In the genomic region with DNA sequence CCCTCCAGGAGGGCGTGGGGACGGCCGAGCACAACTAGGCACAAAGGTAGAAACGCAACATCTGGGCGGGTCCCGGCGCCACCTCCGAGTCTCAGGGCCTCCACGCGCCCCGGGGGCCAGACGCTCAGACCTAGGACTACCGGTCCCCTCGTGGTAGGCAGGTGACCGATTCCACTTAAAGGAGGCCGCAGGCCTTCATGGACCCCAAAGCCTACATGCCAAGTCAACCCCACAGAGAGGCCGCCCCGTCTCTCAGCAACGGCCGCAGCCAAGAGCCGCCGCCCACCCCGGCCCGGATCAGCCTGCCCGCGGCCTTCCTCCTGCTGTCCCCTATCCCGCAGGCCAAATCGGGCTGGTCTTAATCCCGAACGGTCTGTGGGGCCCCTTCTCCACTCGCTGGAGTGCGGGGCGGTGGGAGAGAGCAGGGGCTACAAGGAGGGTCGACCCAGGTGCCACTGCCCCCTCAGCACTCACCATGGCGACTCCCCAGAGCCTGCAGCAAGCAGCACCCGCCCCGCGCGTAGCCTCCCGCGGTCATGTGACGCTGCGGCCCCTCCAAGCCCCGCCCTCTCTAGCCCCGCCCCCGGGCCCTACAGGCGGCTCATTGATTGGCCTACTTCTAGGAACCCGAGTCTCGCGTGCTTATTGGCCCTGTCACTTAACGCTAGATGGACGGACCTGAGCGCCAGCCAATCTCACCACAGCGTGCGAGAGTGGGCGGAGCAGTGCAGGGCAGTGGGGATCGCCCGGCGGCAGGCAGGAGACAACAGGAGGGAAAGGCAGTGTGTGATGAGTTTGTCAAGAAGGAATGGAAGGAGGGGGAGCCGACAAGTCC, we compare ENCODE assay signal across 1 cellular context.
A peak's percentile ranks its signal among the peaks of the same experiment; 100 is the strongest.
TF ChIP-seq lines count a peak whose summit lies in the region.

Gene VPS35, minus strand, starts transcription at position 522 of the 835 bp plus-strand sequence. Its CDS starts 45 bp downstream, at position 477.

TF ChIP-seq in K562, 482 proteins besides CTCF, POLR2A, EP300 and RAD21 (continued from another document and continues in another):
- no peak for TF ChIP-seq ETV6 (IDR thresholded peaks at IDR 0.05; ENCODE audit: borderline replicate concordance in 1 of 2, low read depth in 2 of 2, low read length in 1 of 2)
- no peak for TF ChIP-seq ETV6 (CRISPR knock-in tag; IDR thresholded peaks at IDR 0.05; ENCODE audit: borderline replicate concordance)
- TF ChIP-seq, protein P1, sequence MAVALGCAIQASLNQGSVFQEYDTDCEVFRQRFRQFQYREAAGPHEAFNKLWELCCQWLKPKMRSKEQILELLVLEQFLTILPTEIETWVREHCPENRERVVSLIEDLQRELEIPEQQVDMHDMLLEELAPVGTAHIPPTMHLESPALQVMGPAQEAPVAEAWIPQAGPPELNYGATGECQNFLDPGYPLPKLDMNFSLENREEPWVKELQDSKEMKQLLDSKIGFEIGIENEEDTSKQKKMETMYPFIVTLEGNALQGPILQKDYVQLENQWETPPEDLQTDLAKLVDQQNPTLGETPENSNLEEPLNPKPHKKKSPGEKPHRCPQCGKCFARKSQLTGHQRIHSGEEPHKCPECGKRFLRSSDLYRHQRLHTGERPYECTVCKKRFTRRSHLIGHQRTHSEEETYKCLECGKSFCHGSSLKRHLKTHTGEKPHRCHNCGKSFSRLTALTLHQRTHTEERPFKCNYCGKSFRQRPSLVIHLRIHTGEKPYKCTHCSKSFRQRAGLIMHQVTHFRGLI (CRISPR knock-in tag; IDR thresholded peaks at IDR 0.05): no peak
- TF ChIP-seq TOE1 (IDR thresholded peaks at IDR 0.05; ENCODE audit: borderline replicate concordance): peak; percentile 97
- no peak for TF ChIP-seq TOE1 (CRISPR knock-in tag; IDR thresholded peaks at IDR 0.05; ENCODE audit: borderline replicate concordance, low read depth)
- TF ChIP-seq, protein P2, sequence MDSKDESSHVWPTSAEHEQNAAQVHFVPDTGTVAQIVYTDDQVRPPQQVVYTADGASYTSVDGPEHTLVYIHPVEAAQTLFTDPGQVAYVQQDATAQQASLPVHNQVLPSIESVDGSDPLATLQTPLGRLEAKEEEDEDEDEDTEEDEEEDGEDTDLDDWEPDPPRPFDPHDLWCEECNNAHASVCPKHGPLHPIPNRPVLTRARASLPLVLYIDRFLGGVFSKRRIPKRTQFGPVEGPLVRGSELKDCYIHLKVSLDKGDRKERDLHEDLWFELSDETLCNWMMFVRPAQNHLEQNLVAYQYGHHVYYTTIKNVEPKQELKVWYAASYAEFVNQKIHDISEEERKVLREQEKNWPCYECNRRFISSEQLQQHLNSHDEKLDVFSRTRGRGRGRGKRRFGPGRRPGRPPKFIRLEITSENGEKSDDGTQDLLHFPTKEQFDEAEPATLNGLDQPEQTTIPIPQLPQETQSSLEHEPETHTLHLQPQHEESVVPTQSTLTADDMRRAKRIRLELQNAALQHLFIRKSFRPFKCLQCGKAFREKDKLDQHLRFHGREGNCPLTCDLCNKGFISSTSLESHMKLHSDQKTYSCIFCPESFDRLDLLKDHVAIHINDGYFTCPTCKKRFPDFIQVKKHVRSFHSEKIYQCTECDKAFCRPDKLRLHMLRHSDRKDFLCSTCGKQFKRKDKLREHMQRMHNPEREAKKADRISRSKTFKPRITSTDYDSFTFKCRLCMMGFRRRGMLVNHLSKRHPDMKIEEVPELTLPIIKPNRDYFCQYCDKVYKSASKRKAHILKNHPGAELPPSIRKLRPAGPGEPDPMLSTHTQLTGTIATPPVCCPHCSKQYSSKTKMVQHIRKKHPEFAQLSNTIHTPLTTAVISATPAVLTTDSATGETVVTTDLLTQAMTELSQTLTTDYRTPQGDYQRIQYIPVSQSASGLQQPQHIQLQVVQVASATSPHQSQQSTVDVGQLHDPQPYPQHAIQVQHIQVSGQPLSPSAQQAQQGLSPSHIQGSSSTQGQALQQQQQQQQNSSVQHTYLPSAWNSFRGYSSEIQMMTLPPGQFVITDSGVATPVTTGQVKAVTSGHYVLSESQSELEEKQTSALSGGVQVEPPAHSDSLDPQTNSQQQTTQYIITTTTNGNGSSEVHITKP (IDR thresholded peaks at IDR 0.05; ENCODE audit: partially characterized antibody): peak; percentile 52
- TF ChIP-seq GATAD2A (IDR thresholded peaks at IDR 0.05): no peak
- no peak for TF ChIP-seq NFE2L1 (tag; IDR thresholded peaks at IDR 0.05; ENCODE audit: borderline replicate concordance, low read depth)
- TF ChIP-seq THRB (CRISPR knock-in tag; conservative IDR thresholded peaks at IDR 0.05): 0 out of 2 replicates have a peak, but pooled peaks have one; percentile 54
- TF ChIP-seq ZNF263 (CRISPR knock-in tag; IDR thresholded peaks at IDR 0.05; ENCODE audit: borderline replicate concordance): no peak
- TF ChIP-seq CBX5 (IDR thresholded peaks at IDR 0.05; ENCODE audit: borderline replicate concordance, low read depth): no peak
- no peak for TF ChIP-seq CHD1 (IDR thresholded peaks at IDR 0.05; ENCODE audit: low read length)
- TF ChIP-seq, protein P3, sequence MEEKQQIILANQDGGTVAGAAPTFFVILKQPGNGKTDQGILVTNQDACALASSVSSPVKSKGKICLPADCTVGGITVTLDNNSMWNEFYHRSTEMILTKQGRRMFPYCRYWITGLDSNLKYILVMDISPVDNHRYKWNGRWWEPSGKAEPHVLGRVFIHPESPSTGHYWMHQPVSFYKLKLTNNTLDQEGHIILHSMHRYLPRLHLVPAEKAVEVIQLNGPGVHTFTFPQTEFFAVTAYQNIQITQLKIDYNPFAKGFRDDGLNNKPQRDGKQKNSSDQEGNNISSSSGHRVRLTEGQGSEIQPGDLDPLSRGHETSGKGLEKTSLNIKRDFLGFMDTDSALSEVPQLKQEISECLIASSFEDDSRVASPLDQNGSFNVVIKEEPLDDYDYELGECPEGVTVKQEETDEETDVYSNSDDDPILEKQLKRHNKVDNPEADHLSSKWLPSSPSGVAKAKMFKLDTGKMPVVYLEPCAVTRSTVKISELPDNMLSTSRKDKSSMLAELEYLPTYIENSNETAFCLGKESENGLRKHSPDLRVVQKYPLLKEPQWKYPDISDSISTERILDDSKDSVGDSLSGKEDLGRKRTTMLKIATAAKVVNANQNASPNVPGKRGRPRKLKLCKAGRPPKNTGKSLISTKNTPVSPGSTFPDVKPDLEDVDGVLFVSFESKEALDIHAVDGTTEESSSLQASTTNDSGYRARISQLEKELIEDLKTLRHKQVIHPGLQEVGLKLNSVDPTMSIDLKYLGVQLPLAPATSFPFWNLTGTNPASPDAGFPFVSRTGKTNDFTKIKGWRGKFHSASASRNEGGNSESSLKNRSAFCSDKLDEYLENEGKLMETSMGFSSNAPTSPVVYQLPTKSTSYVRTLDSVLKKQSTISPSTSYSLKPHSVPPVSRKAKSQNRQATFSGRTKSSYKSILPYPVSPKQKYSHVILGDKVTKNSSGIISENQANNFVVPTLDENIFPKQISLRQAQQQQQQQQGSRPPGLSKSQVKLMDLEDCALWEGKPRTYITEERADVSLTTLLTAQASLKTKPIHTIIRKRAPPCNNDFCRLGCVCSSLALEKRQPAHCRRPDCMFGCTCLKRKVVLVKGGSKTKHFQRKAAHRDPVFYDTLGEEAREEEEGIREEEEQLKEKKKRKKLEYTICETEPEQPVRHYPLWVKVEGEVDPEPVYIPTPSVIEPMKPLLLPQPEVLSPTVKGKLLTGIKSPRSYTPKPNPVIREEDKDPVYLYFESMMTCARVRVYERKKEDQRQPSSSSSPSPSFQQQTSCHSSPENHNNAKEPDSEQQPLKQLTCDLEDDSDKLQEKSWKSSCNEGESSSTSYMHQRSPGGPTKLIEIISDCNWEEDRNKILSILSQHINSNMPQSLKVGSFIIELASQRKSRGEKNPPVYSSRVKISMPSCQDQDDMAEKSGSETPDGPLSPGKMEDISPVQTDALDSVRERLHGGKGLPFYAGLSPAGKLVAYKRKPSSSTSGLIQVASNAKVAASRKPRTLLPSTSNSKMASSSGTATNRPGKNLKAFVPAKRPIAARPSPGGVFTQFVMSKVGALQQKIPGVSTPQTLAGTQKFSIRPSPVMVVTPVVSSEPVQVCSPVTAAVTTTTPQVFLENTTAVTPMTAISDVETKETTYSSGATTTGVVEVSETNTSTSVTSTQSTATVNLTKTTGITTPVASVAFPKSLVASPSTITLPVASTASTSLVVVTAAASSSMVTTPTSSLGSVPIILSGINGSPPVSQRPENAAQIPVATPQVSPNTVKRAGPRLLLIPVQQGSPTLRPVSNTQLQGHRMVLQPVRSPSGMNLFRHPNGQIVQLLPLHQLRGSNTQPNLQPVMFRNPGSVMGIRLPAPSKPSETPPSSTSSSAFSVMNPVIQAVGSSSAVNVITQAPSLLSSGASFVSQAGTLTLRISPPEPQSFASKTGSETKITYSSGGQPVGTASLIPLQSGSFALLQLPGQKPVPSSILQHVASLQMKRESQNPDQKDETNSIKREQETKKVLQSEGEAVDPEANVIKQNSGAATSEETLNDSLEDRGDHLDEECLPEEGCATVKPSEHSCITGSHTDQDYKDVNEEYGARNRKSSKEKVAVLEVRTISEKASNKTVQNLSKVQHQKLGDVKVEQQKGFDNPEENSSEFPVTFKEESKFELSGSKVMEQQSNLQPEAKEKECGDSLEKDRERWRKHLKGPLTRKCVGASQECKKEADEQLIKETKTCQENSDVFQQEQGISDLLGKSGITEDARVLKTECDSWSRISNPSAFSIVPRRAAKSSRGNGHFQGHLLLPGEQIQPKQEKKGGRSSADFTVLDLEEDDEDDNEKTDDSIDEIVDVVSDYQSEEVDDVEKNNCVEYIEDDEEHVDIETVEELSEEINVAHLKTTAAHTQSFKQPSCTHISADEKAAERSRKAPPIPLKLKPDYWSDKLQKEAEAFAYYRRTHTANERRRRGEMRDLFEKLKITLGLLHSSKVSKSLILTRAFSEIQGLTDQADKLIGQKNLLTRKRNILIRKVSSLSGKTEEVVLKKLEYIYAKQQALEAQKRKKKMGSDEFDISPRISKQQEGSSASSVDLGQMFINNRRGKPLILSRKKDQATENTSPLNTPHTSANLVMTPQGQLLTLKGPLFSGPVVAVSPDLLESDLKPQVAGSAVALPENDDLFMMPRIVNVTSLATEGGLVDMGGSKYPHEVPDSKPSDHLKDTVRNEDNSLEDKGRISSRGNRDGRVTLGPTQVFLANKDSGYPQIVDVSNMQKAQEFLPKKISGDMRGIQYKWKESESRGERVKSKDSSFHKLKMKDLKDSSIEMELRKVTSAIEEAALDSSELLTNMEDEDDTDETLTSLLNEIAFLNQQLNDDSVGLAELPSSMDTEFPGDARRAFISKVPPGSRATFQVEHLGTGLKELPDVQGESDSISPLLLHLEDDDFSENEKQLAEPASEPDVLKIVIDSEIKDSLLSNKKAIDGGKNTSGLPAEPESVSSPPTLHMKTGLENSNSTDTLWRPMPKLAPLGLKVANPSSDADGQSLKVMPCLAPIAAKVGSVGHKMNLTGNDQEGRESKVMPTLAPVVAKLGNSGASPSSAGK (IDR thresholded peaks at IDR 0.05): 0 out of 2 replicates have a peak, but pooled peaks have one; percentile 16
- no peak for TF ChIP-seq ZKSCAN3 (CRISPR knock-in tag; IDR thresholded peaks at IDR 0.05)
- TF ChIP-seq RBFOX2 (IDR thresholded peaks at IDR 0.05; ENCODE audit: low read depth, low read length): peak; percentile 68
- peak; percentile 11; the same call in 1 of the 2 replicates for TF ChIP-seq GABPB1 (CRISPR knock-in tag; IDR thresholded peaks at IDR 0.05)
- no peak for TF ChIP-seq NR2C1 (IDR thresholded peaks at IDR 0.05)
- TF ChIP-seq NR2C1 (tag; IDR thresholded peaks at IDR 0.05): no peak
- TF ChIP-seq ELK1 (CRISPR knock-in tag; IDR thresholded peaks at IDR 0.05): no peak
- no peak for TF ChIP-seq ZBTB49 (CRISPR knock-in tag; IDR thresholded peaks at IDR 0.05; ENCODE audit: borderline replicate concordance)
- TF ChIP-seq TCFL5 (CRISPR knock-in tag; conservative IDR thresholded peaks at IDR 0.05): no peak
- no peak for TF ChIP-seq ZNF232 (CRISPR knock-in tag; IDR thresholded peaks at IDR 0.05)
- no peak for TF ChIP-seq TRIM25 (IDR thresholded peaks at IDR 0.05; ENCODE audit: borderline replicate concordance)
- no peak for TF ChIP-seq FOXM1 (IDR thresholded peaks at IDR 0.05; ENCODE audit: low read depth)
- no peak for TF ChIP-seq FOXM1 (CRISPR knock-in tag; IDR thresholded peaks at IDR 0.05; ENCODE audit: low read depth)
- no peak for TF ChIP-seq PTBP1 (IDR thresholded peaks at IDR 0.05; ENCODE audit: low read depth, low read length)
- no peak for TF ChIP-seq GATAD2B (IDR thresholded peaks at IDR 0.05; ENCODE audit: borderline replicate concordance)
